In genomic region chr1:220741349-220741748, GRCh38 we compare ENCODE assay signal across 29 cellular contexts. TPM values are rescaled to one million over a fixed set of nuclear protein-coding genes. Genes with fewer than 3 reads are reported as not detected.
"Had no signal": no experiment of that assay in that cellular context is flagged by ENCODE, and none has a peak within 500 bp of the region (broad histone marks: within the 10 kb centered on the region; RNA-seq: fewer than 3 reads in every experiment).

No MANE protein-coding gene starts in this region.

- H3K27ac ChIP-seq: neural progenitor cell, neutrophil, ovary, pancreas, parathyroid adenoma, prostate gland, psoas muscle, right atrium auricular region, sigmoid colon, spleen had no signal

- H3K36me3 ChIP-seq: neural progenitor cell, neutrophil, ovary, pancreas, prostate gland, right atrium auricular region, sigmoid colon, spleen had no signal

- H2AFZ ChIP-seq: neural progenitor cell, parathyroid adenoma had no signal

- H3K27me3 ChIP-seq: ovary, pancreas, right atrium auricular region, sigmoid colon had no signal

- DNase-seq: naive B cell; naive thymus-derived CD4-positive, alpha-beta T cell; naive thymus-derived CD8-positive, alpha-beta T cell; natural killer cell; nephron progenitor cell; nucleus accumbens; occipital lobe; ovary; pancreas; posterior cingulate gyrus; psoas muscle; retina; right cardiac atrium; sigmoid colon; small intestine; spleen; stimulated activated CD4-positive, alpha-beta T cell treated with anti-CD3 and anti-CD28 coated beads, Interleukin-15, amount 100 ng/mL, for 24 hours; stimulated activated CD4-positive, alpha-beta T cell treated with anti-CD3 and anti-CD28 coated beads, Interleukin-1b, Interleukin-23, amount 100 ng/mL, for 48 hours; stimulated activated CD4-positive, alpha-beta T cell treated with anti-CD3 and anti-CD28 coated beads, Interleukin-2, amount 100 ng/mL, for 24 hours had no signal

- H3K4me1 ChIP-seq: neural progenitor cell, pancreas, parathyroid adenoma, prostate gland, psoas muscle, right atrium auricular region, sigmoid colon, spleen had no signal

- H3K9ac ChIP-seq: neural progenitor cell, parathyroid adenoma had no signal

- H3K4me2 ChIP-seq: neural progenitor cell, smooth muscle cell had no signal

- H3K4me3 ChIP-seq: neural progenitor cell, ovary, pancreas, prostate gland, psoas muscle, right atrium auricular region, sigmoid colon, skin epidermis, smooth muscle cell, spleen had no signal

- ATAC-seq: naive thymus-derived CD4-positive, alpha-beta T cell; naive thymus-derived CD8-positive, alpha-beta T cell; natural killer cell; natural killer cell treated with Interleukin-12 subunit alpha and Interleukin-12 subunit beta and Interleukin-15 and Interleukin-18, amount 100 ng/mL, for 72 hours; pancreas; psoas muscle; right cardiac atrium; sciatic nerve had no signal

- FAIRE-seq: pancreas, small intestine had no signal

- H3K9me3 ChIP-seq: neutrophil, ovary, pancreas, prostate gland, psoas muscle, right atrium auricular region, sigmoid colon, spleen had no signal

- H3K79me2 ChIP-seq: parathyroid adenoma had no signal

RNA-seq across cellular contexts. Expression of gene MTARC2, which starts 6.8 kb away (rescaled TPM):
- total RNA-seq: naive thymus-derived CD8-positive, alpha-beta T cell; natural killer cell treated with Interleukin-12 subunit alpha and Interleukin-12 subunit beta and Interleukin-15 and Interleukin-18, amount 100 ng/mL, for 72 hours had no signal
- polyA plus RNA-seq: naive thymus-derived CD4-positive, alpha-beta T cell; naive thymus-derived CD8-positive, alpha-beta T cell; neural cell had no signal

RNA-seq across cellular contexts. Expression of gene MTARC1, which starts 45.4 kb away (rescaled TPM):
- total RNA-seq: naive thymus-derived CD8-positive, alpha-beta T cell had no signal
- polyA plus RNA-seq: naive thymus-derived CD4-positive, alpha-beta T cell had no signal
